Comparison of ENCODE assay signal across 38 cellular contexts in the genomic region with DNA sequence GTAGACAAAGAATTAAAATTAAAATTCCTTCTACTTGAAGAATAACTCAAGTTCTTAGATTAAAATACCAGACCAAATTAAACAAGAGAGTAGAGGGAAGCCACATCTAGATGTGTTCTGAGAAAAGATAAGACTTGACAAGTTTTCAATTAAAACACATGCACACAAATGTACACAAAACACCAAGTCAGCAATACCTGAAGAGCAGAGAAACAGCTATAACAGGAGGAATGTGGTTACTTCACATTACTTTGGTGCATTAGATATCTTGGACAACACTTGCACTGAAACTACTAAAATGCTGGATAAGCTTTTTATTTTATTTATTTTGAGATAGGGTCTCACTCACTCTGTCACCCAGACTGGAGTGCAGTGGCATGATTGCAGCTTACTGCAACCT.
"Had no signal": no experiment of that assay in that cellular context is flagged by ENCODE, and none has a peak within 500 bp of the region (broad histone marks: within the 10 kb centered on the region; RNA-seq: fewer than 3 reads in every experiment).

No MANE protein-coding gene starts in this region.

- H3K4me1 ChIP-seq: ascending aorta had no signal

- H3K4me1 Mint-ChIP-seq: activated B cell treated with CpG ODN at 0.5 μM for 24 hours; activated CD4-positive, alpha-beta T cell treated with anti-CD3 and anti-CD28 coated beads, Interleukin-2, amount 10 ng/mL, durations not matched to agents 24 days and 14 days; activated naive CD4-positive, alpha-beta T cell treated with anti-CD3 and anti-CD28 coated beads, Interleukin-2, amount 50 U/mL, for 24 hours; activated naive CD8-positive, alpha-beta T cell treated with anti-CD3 and anti-CD28 coated beads, Interleukin-2, amount 10 ng/mL, durations not matched to agents 7 days and 5 days; activated naive CD8-positive, alpha-beta T cell treated with anti-CD3 and anti-CD28 coated beads, Interleukin-2, amount 50 U/mL, for 24 hours; activated T-helper 17 cell treated with anti-CD3 and anti-CD28 coated beads, Interleukin-2, amount 50 U/mL, for 72 hours; brain; central memory CD8-positive, alpha-beta T cell had no signal

- H3K27ac Mint-ChIP-seq: activated B cell treated with CpG ODN at 0.5 μM for 24 hours; activated CD4-positive, alpha-beta memory T cell treated with anti-CD3 and anti-CD28 coated beads for 36 hours; activated CD4-positive, alpha-beta T cell treated with anti-CD3 and anti-CD28 coated beads, Interleukin-2, amount 10 ng/mL, durations not matched to agents 24 days and 14 days; activated CD8-positive, alpha-beta T cell treated with anti-CD3 and anti-CD28 coated beads for 36 hours; activated naive CD4-positive, alpha-beta T cell treated with anti-CD3 and anti-CD28 coated beads for 36 hours; activated naive CD4-positive, alpha-beta T cell treated with anti-CD3 and anti-CD28 coated beads, Interleukin-2, amount 50 U/mL, for 24 hours; activated naive CD8-positive, alpha-beta T cell; activated naive CD8-positive, alpha-beta T cell treated with anti-CD3 and anti-CD28 coated beads, Interleukin-2, amount 10 ng/mL, durations not matched to agents 7 days and 5 days; activated naive CD8-positive, alpha-beta T cell treated with anti-CD3 and anti-CD28 coated beads, Interleukin-2, amount 50 U/mL, for 24 hours; activated T-cell treated with anti-CD3 and anti-CD28 coated beads, Interleukin-2, amount 50 U/mL, for 72 hours; activated T-helper 1 cell treated with anti-CD3 and anti-CD28 coated beads, Interleukin-12 subunit alpha, Interleukin-12 subunit beta, Interleukin-2, Interleukin-4 antibody, amounts not matched to agents 30 ng/mL and 10 ng/mL and 1 ng/mL, durations not matched to agents 14 hours and 24 hours and 36 hours; activated T-helper 17 cell treated with anti-CD3 and anti-CD28 coated beads, Interleukin-2, amount 50 U/mL, for 72 hours; brain; T-helper 1 cell treated with Interleukin-12 subunit alpha and Interleukin-12 subunit beta and Interleukin-4 antibody, amounts not matched to agents 30 μg/mL and 1 μg/mL, for 36 hours; T-helper 2 cell treated with Interferon-gamma antibody and Interleukin-4, amounts not matched to agents 5 μg/mL and 100 μg/mL, for 36 hours had no signal

- H3K9me3 Mint-ChIP-seq: activated T-helper 17 cell treated with anti-CD3 and anti-CD28 coated beads, Interleukin-2, amount 50 U/mL, for 72 hours had no signal

- H3K4me3 ChIP-seq: ascending aorta, cardiac muscle cell had no signal

- H3K27me3 ChIP-seq: ascending aorta, cardiac muscle cell had no signal

- H3K27ac ChIP-seq: ascending aorta, cardiac muscle cell, VCaP had no signal

- ATAC-seq: activated CD8-positive, alpha-beta T cell treated with anti-CD3 and anti-CD28 coated beads for 36 hours; activated naive CD8-positive, alpha-beta T cell treated with anti-CD3 and anti-CD28 coated beads, Interleukin-2, amount 50 U/mL, for 24 hours; activated T-cell treated with anti-CD3 and anti-CD28 coated beads, Interleukin-2, amount 50 U/mL, for 4 hours; activated T-cell treated with anti-CD3 and anti-CD28 coated beads, Interleukin-2, amount 50 U/mL, for 72 hours; activated T-helper 17 cell treated with anti-CD3 and anti-CD28 coated beads, Interleukin-2, amount 50 U/mL, for 72 hours had no signal

- DNase-seq: activated B cell treated with CpG ODN at 0.5 μM for 24 hours; activated CD4-positive, alpha-beta memory T cell treated with anti-CD3 and anti-CD28 coated beads for 36 hours; activated CD4-positive, alpha-beta T cell treated with anti-CD3 and anti-CD28 coated beads for 4 hours; activated CD4-positive, alpha-beta T cell treated with anti-CD3 and anti-CD28 coated beads, Interleukin-2, amount 10 ng/mL, durations not matched to agents 24 days and 14 days; activated CD4-positive, alpha-beta T cell treated with anti-CD3 and anti-CD28 coated beads, Interleukin-2, amount 50 U/mL, for 1 hour; activated CD4-positive, alpha-beta T cell treated with anti-CD3 and anti-CD28 coated beads, Interleukin-2, amount 50 U/mL, for 4 hours; activated CD4-positive, CD25-positive, alpha-beta regulatory T cell treated with anti-CD3 and anti-CD28 coated beads, Interleukin-2, amount 50 U/mL, for 72 hours; activated CD8-positive, alpha-beta memory T cell treated with anti-CD3 and anti-CD28 coated beads, Interleukin-2, amount 50 U/mL, for 4 hours; activated CD8-positive, alpha-beta T cell treated with anti-CD3 and anti-CD28 coated beads for 36 hours; activated effector memory CD4-positive, alpha-beta T cell treated with anti-CD3 and anti-CD28 coated beads, Interleukin-2, amount 50 U/mL, for 16 hours; activated gamma-delta T cell treated with Interleukin-2 at 50 U/mL for 16 hours; activated naive CD4-positive, alpha-beta T cell; activated naive CD4-positive, alpha-beta T cell treated with anti-CD3 and anti-CD28 coated beads for 36 hours; activated naive CD8-positive, alpha-beta T cell treated with anti-CD3 and anti-CD28 coated beads, Interleukin-2, amount 10 ng/mL, durations not matched to agents 7 days and 5 days; activated naive CD8-positive, alpha-beta T cell treated with anti-CD3 and anti-CD28 coated beads, Interleukin-2, amount 50 U/mL, for 24 hours; activated T-cell treated with anti-CD3 and anti-CD28 coated beads for 4 hours; activated T-cell treated with anti-CD3 and anti-CD28 coated beads, Interleukin-2, amount 50 U/mL, for 1 hour; activated T-cell treated with anti-CD3 and anti-CD28 coated beads, Interleukin-2, amount 50 U/mL, for 4 hours; activated T-cell treated with anti-CD3 and anti-CD28 coated beads, Interleukin-2, amount 50 U/mL, for 72 hours; amygdala; anterior cingulate cortex; caudate nucleus; cerebellar nuclear complex; T-helper 2 cell; T-helper 9 cell had no signal

- H3K4me3 Mint-ChIP-seq: activated B cell treated with CpG ODN at 0.5 μM for 24 hours; activated CD4-positive, alpha-beta memory T cell treated with anti-CD3 and anti-CD28 coated beads for 36 hours; activated CD4-positive, alpha-beta T cell treated with anti-CD3 and anti-CD28 coated beads, Interleukin-2, amount 10 ng/mL, durations not matched to agents 24 days and 14 days; activated CD8-positive, alpha-beta T cell treated with anti-CD3 and anti-CD28 coated beads for 36 hours; activated naive CD4-positive, alpha-beta T cell treated with anti-CD3 and anti-CD28 coated beads for 36 hours; activated naive CD4-positive, alpha-beta T cell treated with anti-CD3 and anti-CD28 coated beads, Interleukin-2, amount 50 U/mL, for 24 hours; activated naive CD8-positive, alpha-beta T cell; activated naive CD8-positive, alpha-beta T cell treated with anti-CD3 and anti-CD28 coated beads, Interleukin-2, amount 10 ng/mL, durations not matched to agents 7 days and 5 days; activated naive CD8-positive, alpha-beta T cell treated with anti-CD3 and anti-CD28 coated beads, Interleukin-2, amount 50 U/mL, for 24 hours; activated T-cell treated with anti-CD3 and anti-CD28 coated beads, Interleukin-2, amount 50 U/mL, for 4 hours; activated T-cell treated with anti-CD3 and anti-CD28 coated beads, Interleukin-2, amount 50 U/mL, for 72 hours; activated T-helper 1 cell treated with anti-CD3 and anti-CD28 coated beads, Interleukin-12 subunit alpha, Interleukin-12 subunit beta, Interleukin-2, Interleukin-4 antibody, amounts not matched to agents 30 ng/mL and 10 ng/mL and 1 ng/mL, durations not matched to agents 14 hours and 24 hours and 36 hours; activated T-helper 17 cell treated with anti-CD3 and anti-CD28 coated beads, Interleukin-2, amount 50 U/mL, for 72 hours; brain; central memory CD8-positive, alpha-beta T cell; T-helper 1 cell treated with Interleukin-12 subunit alpha and Interleukin-12 subunit beta and Interleukin-4 antibody, amounts not matched to agents 30 μg/mL and 1 μg/mL, for 36 hours; T-helper 2 cell treated with Interferon-gamma antibody and Interleukin-4, amounts not matched to agents 5 μg/mL and 100 μg/mL, for 36 hours had no signal

- FAIRE-seq: bronchial epithelial cell, TTC549 had no signal

- H3K27me3 Mint-ChIP-seq: activated B cell treated with CpG ODN at 0.5 μM for 24 hours; activated CD4-positive, alpha-beta memory T cell treated with anti-CD3 and anti-CD28 coated beads for 36 hours; activated CD4-positive, alpha-beta T cell treated with anti-CD3 and anti-CD28 coated beads, Interleukin-2, amount 10 ng/mL, durations not matched to agents 24 days and 14 days; activated CD8-positive, alpha-beta T cell treated with anti-CD3 and anti-CD28 coated beads for 36 hours; activated naive CD4-positive, alpha-beta T cell treated with anti-CD3 and anti-CD28 coated beads, Interleukin-2, amount 50 U/mL, for 24 hours; activated naive CD8-positive, alpha-beta T cell; activated naive CD8-positive, alpha-beta T cell treated with anti-CD3 and anti-CD28 coated beads, Interleukin-2, amount 10 ng/mL, durations not matched to agents 7 days and 5 days; activated naive CD8-positive, alpha-beta T cell treated with anti-CD3 and anti-CD28 coated beads, Interleukin-2, amount 50 U/mL, for 24 hours; activated T-helper 17 cell treated with anti-CD3 and anti-CD28 coated beads, Interleukin-2, amount 50 U/mL, for 72 hours; brain; central memory CD8-positive, alpha-beta T cell had no signal
